Comparison of ENCODE assay signal across 1 cellular context in genomic region chr20:37154684-37155298, GRCh38.
TF ChIP-seq lines count a peak whose summit lies in the region.

No MANE protein-coding gene starts in this region.

TF ChIP-seq in K562, 482 proteins besides CTCF, POLR2A, EP300 and RAD21 (continued from another document):
- TF ChIP-seq PRPF4 (IDR thresholded peaks at IDR 0.05; ENCODE audit: insufficient read depth, low read depth, low read length, poor library complexity, severe bottlenecking) (no peak), PCBP2 (IDR thresholded peaks at IDR 0.05; ENCODE audit: low read depth, low read length, poor library complexity, severe bottlenecking) (no peak), PHTF2 (CRISPR knock-in tag; IDR thresholded peaks at IDR 0.05) (no peak), RFX7 (CRISPR knock-in tag; IDR thresholded peaks at IDR 0.05) (no peak), GATAD2A (IDR thresholded peaks at IDR 0.05) (0 out of 2 replicates have a peak, but pooled peaks have one; percentile 52), TAF1 (IDR thresholded peaks at IDR 0.05; ENCODE audit: control insufficient read depth, extremely low read depth, insufficient read depth, low read length, severe bottlenecking) (peak; percentile 28), ZBTB26 (CRISPR knock-in tag; IDR thresholded peaks at IDR 0.05) (no peak), ZNF184 (CRISPR knock-in tag; IDR thresholded peaks at IDR 0.05) (no peak), RERE (CRISPR knock-in tag; IDR thresholded peaks at IDR 0.05; ENCODE audit: borderline replicate concordance) (no peak), ZSCAN29 (IDR thresholded peaks at IDR 0.05) (no peak), HDAC1 (IDR thresholded peaks at IDR 0.05) (peak in 1 of 2 experiments; percentile 58; a peak in 1 of 4 replicates), XRCC3 (IDR thresholded peaks at IDR 0.05) (no peak), DIDO1 (tag; IDR thresholded peaks at IDR 0.05; ENCODE audit: low read depth) (no peak), MXI1 (IDR thresholded peaks at IDR 0.05; ENCODE audit: low read depth, low read length) (peak; percentile 52; the same call in 1 of the 2 replicates), NR1H2 (CRISPR knock-in tag; IDR thresholded peaks at IDR 0.05) (no peak), ZNF76 (CRISPR knock-in tag; IDR thresholded peaks at IDR 0.05; ENCODE audit: borderline replicate concordance) (0 out of 2 replicates have a peak, but pooled peaks have one; percentile 46), DMBX1 (CRISPR knock-in tag; IDR thresholded peaks at IDR 0.05; ENCODE audit: borderline replicate concordance) (peak; percentile 86), DDX20 (tag; IDR thresholded peaks at IDR 0.05; ENCODE audit: low read depth) (no peak), FOXK2 (conservative IDR thresholded peaks at IDR 0.05 in 1 of 2, IDR thresholded peaks at IDR 0.05 in 1 of 2; ENCODE audit: low read depth in 2 of 2) (0 out of 4 replicates have a peak, but pooled peaks of 1 of the 2 experiments have one; percentile 25), SMARCE1 (IDR thresholded peaks at IDR 0.05) (peak; percentile 87), ATF1 (CRISPR knock-in tag; IDR thresholded peaks at IDR 0.05) (no peak), ATF1 (tag; IDR thresholded peaks at IDR 0.05) (0 out of 2 replicates have a peak, but pooled peaks have one; percentile 26), GABPA (tag; conservative IDR thresholded peaks at IDR 0.05; ENCODE audit: low read depth) (no peak), ZBTB17 (CRISPR knock-in tag; IDR thresholded peaks at IDR 0.05) (peak; percentile 72; the same call in 1 of the 2 replicates), BHLHE40 (IDR thresholded peaks at IDR 0.05; ENCODE audit: low read length) (0 out of 2 replicates have a peak, but pooled peaks have one; percentile 32), NR2C1 (IDR thresholded peaks at IDR 0.05) (no peak), NR2C1 (tag; IDR thresholded peaks at IDR 0.05) (no peak), CC2D1A (IDR thresholded peaks at IDR 0.05) (peak; percentile 82; the same call in 1 of the 2 replicates), MTF1 (CRISPR knock-in tag; IDR thresholded peaks at IDR 0.05; ENCODE audit: borderline replicate concordance) (no peak), TBL1XR1 (IDR thresholded peaks at IDR 0.05; ENCODE audit: low read length in 2 of 2) (peak; percentile 65 to 80; a peak in 3 of 4 replicates), MITF (IDR thresholded peaks at IDR 0.05) (no peak), HDAC2 (IDR thresholded peaks at IDR 0.05) (peak; percentile 74; the same call in 1 of the 2 replicates), SNAPC5 (CRISPR knock-in tag; IDR thresholded peaks at IDR 0.05) (no peak), ZNF75A (CRISPR knock-in tag; IDR thresholded peaks at IDR 0.05) (no peak), TCFL5 (CRISPR knock-in tag; conservative IDR thresholded peaks at IDR 0.05) (0 out of 2 replicates have a peak, but pooled peaks have one; percentile 73), MAFK (IDR thresholded peaks at IDR 0.05; ENCODE audit: low read length) (no peak), NR4A1 (CRISPR knock-in tag; IDR thresholded peaks at IDR 0.05) (no peak), NR4A1 (tag; IDR thresholded peaks at IDR 0.05) (peak; percentile 85), ELF4 (CRISPR knock-in tag; IDR thresholded peaks at IDR 0.05) (peak; percentile 60; the same call in 1 of the 2 replicates), HNRNPL (IDR thresholded peaks at IDR 0.05; ENCODE audit: low read depth, low read length) (no peak), FOXP1 (CRISPR knock-in tag; IDR thresholded peaks at IDR 0.05) (no peak), CBFA2T2 (conservative IDR thresholded peaks at IDR 0.05) (peak; percentile 97), ARID3B (CRISPR knock-in tag; IDR thresholded peaks at IDR 0.05; ENCODE audit: borderline replicate concordance) (no peak), REST (CRISPR knock-in tag; IDR thresholded peaks at IDR 0.05; ENCODE audit: low read depth) (no peak), PYGO2 (tag; IDR thresholded peaks at IDR 0.05) (peak; percentile 58; the same call in 1 of the 2 replicates), ARID1B (IDR thresholded peaks at IDR 0.05) (peak; percentile 98), SMARCA4 (IDR thresholded peaks at IDR 0.05) (peak; percentile 97), FOSL1 (tag; conservative IDR thresholded peaks at IDR 0.05) (peak; percentile 53; the same call in 1 of the 2 replicates), ZNF354B (CRISPR knock-in tag; IDR thresholded peaks at IDR 0.05) (no peak), ZNF395 (CRISPR knock-in tag; IDR thresholded peaks at IDR 0.05) (no peak), CREBBP (IDR thresholded peaks at IDR 0.05; ENCODE audit: low read depth, low read length) (no peak)
